ENCODE assay signal across 29 cellular contexts in the genomic region with DNA sequence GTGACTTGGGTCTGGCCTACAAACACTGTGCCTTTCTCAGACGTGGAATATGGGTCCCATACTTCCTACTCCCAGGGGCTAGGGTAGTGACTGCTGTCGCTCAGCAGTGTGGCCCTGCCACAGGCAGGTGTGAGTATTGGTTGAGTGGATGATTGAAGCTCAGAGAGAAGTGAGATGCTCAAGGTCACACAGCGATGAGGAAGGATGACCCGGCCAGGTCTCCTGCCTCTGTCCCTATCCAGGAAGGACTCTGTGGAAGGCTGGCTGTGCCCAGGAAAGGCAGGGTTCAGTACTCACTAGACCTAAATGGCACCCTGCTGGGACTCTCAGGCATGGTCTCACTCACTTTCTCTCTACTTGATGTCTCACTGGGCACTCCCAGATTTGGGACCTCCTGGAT. TPM values are rescaled to one million over a fixed set of nuclear protein-coding genes. Genes with fewer than 3 reads are reported as not detected.
DNase-seq lines count a peak whose midpoint lies in the region; ATAC-seq and TF ChIP-seq lines count a peak whose summit lies in the region.
"Had no signal": no experiment of that assay in that cellular context is flagged by ENCODE, and none has a peak within 500 bp of the region (broad histone marks: within the 10 kb centered on the region; RNA-seq: fewer than 3 reads in every experiment).

No MANE protein-coding gene starts in this region.

- H3K27ac Mint-ChIP-seq in activated CD4-positive, alpha-beta T cell treated with anti-CD3 and anti-CD28 coated beads, Interleukin-2, amount 10 ng/mL, durations not matched to agents 24 days and 14 days, result peak overlapping the region; percentile 45
- no peak overlapping the region for H3K27ac Mint-ChIP-seq in activated CD4-positive, alpha-beta T cell treated with anti-CD3 and anti-CD28 coated beads for 36 hours
- peak overlapping the region; percentile 24 to 66 for H3K27ac Mint-ChIP-seq in T-cell
- peak overlapping the region; percentile 90 to 100 (median 99) for H3K27ac Mint-ChIP-seq in immature natural killer cell
- H3K27ac Mint-ChIP-seq in osteocyte (ENCODE audit: unreplicated experiment), result no peak overlapping the region
- H3K27ac Mint-ChIP-seq: activated B cell treated with CpG ODN at 0.5 μM for 24 hours, B cell, memory B cell, naive B cell had no signal

- no peak for TF ChIP-seq CTCF in osteocyte (IDR thresholded peaks at IDR 0.05)
- TF ChIP-seq CTCF in coronary artery (IDR thresholded peaks at IDR 0.05), result no peak

- CTCF ChIA-PET in activated CD4-positive, alpha-beta T cell treated with anti-CD3 and anti-CD28 coated beads for 36 hours (lab: Charles Lee), result no interaction called here
- CTCF ChIA-PET in T-cell (lab: Charles Lee), result no interaction called here

- DNase-seq in activated CD4-positive, alpha-beta T cell treated with anti-CD3 and anti-CD28 coated beads, Interleukin-2, amount 10 ng/mL, durations not matched to agents 24 days and 14 days, result no peak
- no peak for DNase-seq in activated CD4-positive, alpha-beta T cell treated with anti-CD3 and anti-CD28 coated beads for 36 hours
- DNase-seq in T-cell (no peak), immature natural killer cell (peak in 1 of 3 donors; percentile 35), osteocyte (ENCODE audit: extremely low spot score, unreplicated experiment) (peak; percentile 73), coronary artery (ENCODE audit: low spot score) (no peak), NCI-H2196 treated with DMSO at 0.1 percent for 48 hours (lab: John Stamatoyannopoulos, UW; ENCODE audit: unreplicated experiment) (no peak)
- DNase-seq: activated B cell treated with CpG ODN at 0.5 μM for 24 hours; activated gamma-delta T cell; effector memory CD4-positive, alpha-beta T cell; EL; esophagus squamous epithelium; kidney; naive B cell; NCI-H1092; NCI-H1930; NCI-H446; stimulated activated CD4-positive, alpha-beta T cell treated with anti-CD3 and anti-CD28 coated beads, Interleukin-1b, Interleukin-23, amount 100 ng/mL, for 48 hours; stimulated activated naive CD4-positive, alpha-beta T cell; T-helper 9 cell; trophoblast cell had no signal

- H3K36me3 Mint-ChIP-seq in activated CD4-positive, alpha-beta T cell treated with anti-CD3 and anti-CD28 coated beads, Interleukin-2, amount 10 ng/mL, durations not matched to agents 24 days and 14 days (ENCODE audit: low read depth), result peaks cover 51% of the 10 kb centered on the region
- H3K36me3 Mint-ChIP-seq in activated CD4-positive, alpha-beta T cell treated with anti-CD3 and anti-CD28 coated beads for 36 hours (ENCODE audit: low read depth), result peaks cover 12% of the 10 kb centered on the region
- H3K36me3 Mint-ChIP-seq in T-cell, result peaks cover 25% of the 10 kb centered on the region
- H3K36me3 Mint-ChIP-seq in immature natural killer cell, result peaks cover 60 to 69% (median 61%) of the 10 kb centered on the region in 3 donors
- no peaks in the 10 kb centered on the region for H3K36me3 Mint-ChIP-seq in osteocyte (ENCODE audit: unreplicated experiment)
- H3K36me3 Mint-ChIP-seq: memory B cell, naive B cell had no signal

- no peaks in the 10 kb centered on the region for H3K9me3 Mint-ChIP-seq in activated CD4-positive, alpha-beta T cell treated with anti-CD3 and anti-CD28 coated beads, Interleukin-2, amount 10 ng/mL, durations not matched to agents 24 days and 14 days
- H3K9me3 Mint-ChIP-seq in activated CD4-positive, alpha-beta T cell treated with anti-CD3 and anti-CD28 coated beads for 36 hours (ENCODE audit: low read depth), result no peaks in the 10 kb centered on the region
- H3K9me3 Mint-ChIP-seq in T-cell (no peaks in the 10 kb centered on the region), immature natural killer cell (no peaks in the 10 kb centered on the region), osteocyte (ENCODE audit: unreplicated experiment) (no peaks in the 10 kb centered on the region)
- H3K9me3 Mint-ChIP-seq: activated B cell treated with CpG ODN at 0.5 μM for 24 hours, memory B cell, naive B cell had no signal

- H3K27ac ChIP-seq in coronary artery, result no peak overlapping the region
- H3K27ac ChIP-seq: esophagus squamous epithelium, gastroesophageal sphincter, SJSA1 had no signal

- no peak for ATAC-seq in activated CD4-positive, alpha-beta T cell treated with anti-CD3 and anti-CD28 coated beads for 36 hours
- ATAC-seq in T-cell (replicated peaks in 1 of 4), result no peak
- ATAC-seq in GM19023 (IDR thresholded peaks at IDR 0.05; ENCODE audit: unreplicated experiment), result no peak
- ATAC-seq: gastroesophageal sphincter had no signal

- H3K27me3 Mint-ChIP-seq in activated CD4-positive, alpha-beta T cell treated with anti-CD3 and anti-CD28 coated beads, Interleukin-2, amount 10 ng/mL, durations not matched to agents 24 days and 14 days, result no peaks in the 10 kb centered on the region
- no peaks in the 10 kb centered on the region for H3K27me3 Mint-ChIP-seq in activated CD4-positive, alpha-beta T cell treated with anti-CD3 and anti-CD28 coated beads for 36 hours
- no peaks in the 10 kb centered on the region for H3K27me3 Mint-ChIP-seq in T-cell
- peaks cover 20 to 77% (median 68%) of the 10 kb centered on the region in 3 donors for H3K27me3 Mint-ChIP-seq in immature natural killer cell (ENCODE audit: low read depth in 3 of 3)
- H3K27me3 Mint-ChIP-seq in osteocyte (ENCODE audit: unreplicated experiment), result peaks cover 3% of the 10 kb centered on the region
- H3K27me3 Mint-ChIP-seq: activated B cell treated with CpG ODN at 0.5 μM for 24 hours had no signal

- peaks cover 44% of the 10 kb centered on the region for H3K4me1 Mint-ChIP-seq in activated CD4-positive, alpha-beta T cell treated with anti-CD3 and anti-CD28 coated beads, Interleukin-2, amount 10 ng/mL, durations not matched to agents 24 days and 14 days
- peaks cover 23% of the 10 kb centered on the region for H3K4me1 Mint-ChIP-seq in activated CD4-positive, alpha-beta T cell treated with anti-CD3 and anti-CD28 coated beads for 36 hours
- H3K4me1 Mint-ChIP-seq in T-cell, result peaks cover 58 to 76% (median 73%) of the 10 kb centered on the region in 3 donors
- H3K4me1 Mint-ChIP-seq in immature natural killer cell, result peaks cover 70 to 73% of the 10 kb centered on the region in 2 donors
- no peaks in the 10 kb centered on the region for H3K4me1 Mint-ChIP-seq in osteocyte (ENCODE audit: unreplicated experiment)
- H3K4me1 Mint-ChIP-seq: activated B cell treated with CpG ODN at 0.5 μM for 24 hours, B cell had no signal

- no peak overlapping the region for H3K4me3 ChIP-seq in coronary artery
- H3K4me3 ChIP-seq: SJSA1 had no signal

- POLR2A ChIA-PET in activated CD4-positive, alpha-beta T cell treated with anti-CD3 and anti-CD28 coated beads for 36 hours (lab: Charles Lee), result interaction anchor here (0.6 kb wide), 1 partner anchor 28 kb away, joined by 3 read pairs; no protein-coding TSS in a partner anchor
- POLR2A ChIA-PET in T-cell (lab: Charles Lee), result no interaction called here

- H3K4me3 Mint-ChIP-seq in activated CD4-positive, alpha-beta T cell treated with anti-CD3 and anti-CD28 coated beads, Interleukin-2, amount 10 ng/mL, durations not matched to agents 24 days and 14 days, result peak overlapping the region; percentile 48
- no peak overlapping the region for H3K4me3 Mint-ChIP-seq in activated CD4-positive, alpha-beta T cell treated with anti-CD3 and anti-CD28 coated beads for 36 hours
- H3K4me3 Mint-ChIP-seq in T-cell, result peak overlapping the region; percentile 70 to 91 (median 88)
- H3K4me3 Mint-ChIP-seq in immature natural killer cell, result peak overlapping the region; percentile 99 to 100 (median 100)
- no peak overlapping the region for H3K4me3 Mint-ChIP-seq in osteocyte (ENCODE audit: unreplicated experiment)
- H3K4me3 Mint-ChIP-seq: activated B cell treated with CpG ODN at 0.5 μM for 24 hours, B cell, memory B cell, naive B cell had no signal

- intact Hi-C loops in activated CD4-positive, alpha-beta T cell treated with anti-CD3 and anti-CD28 coated beads, Interleukin-2, amount 10 ng/mL, durations not matched to agents 24 days and 14 days (cut with micrococcal nuclease), result loop anchor here (5.0 kb wide), 1 partner anchor 42 kb away; no protein-coding TSS in a partner anchor
- intact Hi-C loops in activated CD4-positive, alpha-beta T cell treated with anti-CD3 and anti-CD28 coated beads for 36 hours (cut with DNase I, micrococcal nuclease), result no loop called here

RNA-seq across cellular contexts. Expression of gene PRF1, which starts 2.8 kb away (rescaled TPM):
- total RNA-seq in activated CD4-positive, alpha-beta T cell treated with anti-CD3 and anti-CD28 coated beads, Interleukin-2, amount 10 ng/mL, durations not matched to agents 24 days and 14 days, result 76.5 and 79.9 TPM in 2 replicates
- 10 to 100 TPM; 21.8 to 28.6 TPM for total RNA-seq in activated CD4-positive, alpha-beta T cell treated with anti-CD3 and anti-CD28 coated beads for 36 hours
- total RNA-seq in T-cell (100 to 1,000 TPM in 1 of 5 donors, 10 to 100 TPM in 4; 32.6 to 146 (median 63.0) TPM), osteocyte (not detected in 2 replicates)
- polyA plus RNA-seq in immature natural killer cell, result 1,000 to 10,000 TPM; 4,156 to 6,150 (median 5,696) TPM
- total RNA-seq: A172, cerebellum, LHCN-M2, SJSA1 had no signal

Comparison
In these comparisons a context has a peak if more than half of its experiments do, and no peak if none do; other contexts are left out.
1. H3K27ac Mint-ChIP-seq: peak in activated CD4-positive, alpha-beta T cell treated with anti-CD3 and anti-CD28 coated beads, Interleukin-2, amount 10 ng/mL, durations not matched to agents 24 days and 14 days (single experiment), T-cell (2 of 2) and immature natural killer cell (6 of 6); none in activated CD4-positive, alpha-beta T cell treated with anti-CD3 and anti-CD28 coated beads for 36 hours (single experiment) and osteocyte (single experiment).
2. H3K4me3 Mint-ChIP-seq: peak in activated CD4-positive, alpha-beta T cell treated with anti-CD3 and anti-CD28 coated beads, Interleukin-2, amount 10 ng/mL, durations not matched to agents 24 days and 14 days (single experiment), T-cell (3 of 3) and immature natural killer cell (5 of 5); none in activated CD4-positive, alpha-beta T cell treated with anti-CD3 and anti-CD28 coated beads for 36 hours (single experiment) and osteocyte (single experiment).
3. RNA of gene PRF1, which starts 2.8 kb away (total RNA-seq): 76.5 to 79.9 TPM in activated CD4-positive, alpha-beta T cell treated with anti-CD3 and anti-CD28 coated beads, Interleukin-2, amount 10 ng/mL, durations not matched to agents 24 days and 14 days, 32.6 to 146 TPM in T-cell and 21.8 to 28.6 TPM in activated CD4-positive, alpha-beta T cell treated with anti-CD3 and anti-CD28 coated beads for 36 hours; not detected in osteocyte; every median in the first group is over 10 times any median in the second.